In the genomic region with DNA sequence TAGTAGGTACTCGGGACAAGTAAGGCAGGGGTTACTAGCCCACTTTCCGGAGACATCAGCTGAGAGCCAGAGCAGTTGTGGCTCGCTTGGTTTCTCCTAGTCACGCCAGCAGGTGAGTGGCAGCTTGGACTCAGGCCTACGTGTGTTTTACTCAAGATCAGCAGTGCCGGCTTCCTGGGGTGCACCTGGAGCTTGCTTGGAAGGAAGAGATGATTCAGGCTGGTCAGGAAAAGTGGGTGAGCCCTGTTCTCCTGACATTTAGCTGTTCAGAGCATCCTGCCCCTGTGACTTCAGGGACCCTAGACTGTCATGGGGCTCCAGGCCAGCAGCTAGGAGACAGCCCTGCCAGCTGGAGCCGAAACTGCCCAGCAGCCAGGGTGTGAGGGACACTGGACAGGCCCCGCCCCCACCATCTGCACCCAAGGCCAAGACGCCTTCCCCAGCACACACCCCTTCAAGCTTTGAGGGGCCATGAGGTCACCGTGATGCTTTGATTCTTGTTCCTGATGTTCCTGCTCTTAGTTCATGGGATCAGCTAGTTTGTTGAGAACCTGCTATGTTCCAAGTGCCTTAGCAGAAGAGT, we compare ENCODE assay signal across 21 cellular contexts.
DNase-seq lines count a peak whose midpoint lies in the region; ATAC-seq and TF ChIP-seq lines count a peak whose summit lies in the region.
"Had no signal": no experiment of that assay in that cellular context is flagged by ENCODE, and none has a peak within 500 bp of the region (broad histone marks: within the 10 kb centered on the region; RNA-seq: fewer than 3 reads in every experiment).

No MANE protein-coding gene starts in this region.

- TF ChIP-seq POLR2A in IMR-90 (IDR thresholded peaks at IDR 0.05; ENCODE audit: low read depth, low read length): no peak

- no peak overlapping the region for H3K18ac ChIP-seq in IMR-90 (ENCODE audit: low read depth, low read length)
- peak overlapping the region; percentile 30 for H3K18ac ChIP-seq in trophoblast cell (ENCODE audit: low read length)

- DNase-seq in IMR-90 (no peak), caudate nucleus (lab: John Stamatoyannopoulos, UW) (no peak), trophoblast cell (no peak), GM13976 (ENCODE audit: low spot score) (no peak)
- no peak for DNase-seq in activated T-cell treated with anti-CD3 and anti-CD28 coated beads, Interleukin-2, amount 50 U/mL, for 1 hour
- DNase-seq in activated CD4-positive, alpha-beta T cell treated with anti-CD3 and anti-CD28 coated beads, Interleukin-2, amount 50 U/mL, for 1 hour: no peak
- DNase-seq: activated CD4-positive, alpha-beta T cell treated with anti-CD3 and anti-CD28 coated beads, Interleukin-2, amount 10 ng/mL, durations not matched to agents 7 days and 5 days; activated T-cell treated with anti-CD3 and anti-CD28 coated beads for 4 hours; central memory CD4-positive, alpha-beta T cell; effector memory CD4-positive, alpha-beta T cell; GDM1; H9; NCI-H1930; NCI-H748 treated with DMSO at 0.1 percent for 48 hours; nephron progenitor cell; stimulated activated CD4-positive, alpha-beta T cell treated with anti-CD3 and anti-CD28 coated beads, Interleukin-4, amount 100 ng/mL, for 24 hours; T-helper 2 cell had no signal

- POLR2A ChIA-PET in IMR-90 (lab: Charles Lee; ENCODE audit: unreplicated experiment): no interaction called here

- H3K23ac ChIP-seq in IMR-90 (ENCODE audit: low read depth, low read length) (peak overlapping the region; percentile 37; the same call in 1 of the 2 replicates), trophoblast cell (ENCODE audit: low read length) (no peak overlapping the region)

- no peak overlapping the region for H2BK120ac ChIP-seq in IMR-90 (ENCODE audit: low read depth, low read length)
- peak overlapping the region; percentile 16 for H2BK120ac ChIP-seq in trophoblast cell (ENCODE audit: insufficient read depth, low read length, poor library complexity)

- dilution Hi-C loops in IMR-90 (cut with HindIII; ENCODE audit: low sequenced_read_pairs, unreplicated experiment): no loop called here

- H2AFZ ChIP-seq in IMR-90 (replicated peaks; ENCODE audit: low read length, poor library complexity) (peak overlapping the region; percentile 44), trophoblast cell (ENCODE audit: insufficient read depth, low read length, poor library complexity) (no peak overlapping the region)

- H4K5ac ChIP-seq in IMR-90 (ENCODE audit: low read depth, low read length): no peak overlapping the region

- H3K4ac ChIP-seq in IMR-90 (ENCODE audit: low read depth, low read length) (no peak overlapping the region), trophoblast cell (ENCODE audit: low read depth, low read length) (no peak overlapping the region)

- no peak overlapping the region for H2BK20ac ChIP-seq in IMR-90 (ENCODE audit: low read depth, low read length)

- BruUV-seq in IMR-90 (replicated peaks; lab: Mats Ljungman, UMichigan): no TSS peak

- H3K9ac ChIP-seq in IMR-90 (ENCODE audit: low read depth, low read length) (no peak overlapping the region), trophoblast cell (ENCODE audit: low read length) (no peak overlapping the region)

- H4K20me1 ChIP-seq in IMR-90 (ENCODE audit: insufficient read depth, low read length): peaks cover 96% of the 10 kb centered on the region

- in situ Hi-C loops in IMR-90 (cut with MboI; ENCODE audit: low sequenced_read_pairs): no loop called here
- in situ Hi-C loops in GM13976 (cut with MboI; ENCODE audit: low sequenced_read_pairs, unreplicated experiment): no loop called here

- CTCF ChIA-PET in IMR-90 (lab: Yijun Ruan, JAX): interaction anchor here (1.0 kb wide), 1 partner anchor 19 kb away, joined by 3 read pairs; no protein-coding TSS in a partner anchor

- H3K27me3 ChIP-seq in IMR-90 (ENCODE audit: control insufficient read depth, insufficient read depth, low read length) (no peaks in the 10 kb centered on the region), trophoblast cell (ENCODE audit: insufficient read depth, low read length) (no peaks in the 10 kb centered on the region)

- no peak for TF ChIP-seq CTCF in 22Rv1 (IDR thresholded peaks at IDR 0.05)
- no peak for TF ChIP-seq CTCF in IMR-90 (conservative IDR thresholded peaks at IDR 0.05; ENCODE audit: low read depth, low read length)
- TF ChIP-seq CTCF in GM13976 (IDR thresholded peaks at IDR 0.05; ENCODE audit: borderline replicate concordance, control extremely low read depth, extremely low read depth, insufficient read depth, missing control alignments): no peak

- H3K14ac ChIP-seq in IMR-90 (replicated peaks; ENCODE audit: low read depth, low read length) (no peak overlapping the region), trophoblast cell (ENCODE audit: low read length) (peak overlapping the region; percentile 59)

- no peak overlapping the region for H2BK5ac ChIP-seq in IMR-90 (ENCODE audit: low read depth, low read length, poor library complexity, severe bottlenecking)
- peak overlapping the region; percentile 15 for H2BK5ac ChIP-seq in trophoblast cell (ENCODE audit: low read depth, low read length, poor library complexity)

- no peak overlapping the region for H3K4me3 ChIP-seq in IMR-90 (ENCODE audit: insufficient read depth, low read depth, low read length)
- no peak overlapping the region for H3K4me3 ChIP-seq in trophoblast cell (ENCODE audit: low read depth, low read length)
- H3K4me3 ChIP-seq: lung had no signal

- H3K4me1 ChIP-seq in IMR-90 (ENCODE audit: control insufficient read depth, insufficient read depth, low read length) (peaks cover 27% of the 10 kb centered on the region), trophoblast cell (ENCODE audit: control insufficient read depth in 1 of 2, insufficient read depth in 2 of 2, low read length in 2 of 2) (peaks cover 39% of the 10 kb centered on the region in 2 experiments)

- peaks cover 22% of the 10 kb centered on the region for H3K9me1 ChIP-seq in IMR-90 (ENCODE audit: insufficient read depth, low read length)

- H3K36me3 ChIP-seq in IMR-90 (ENCODE audit: control insufficient read depth, insufficient read depth, low read length): no peaks in the 10 kb centered on the region
- peaks cover 0 to 1% of the 10 kb centered on the region in 2 experiments for H3K36me3 ChIP-seq in trophoblast cell (ENCODE audit: control insufficient read depth in 1 of 2, insufficient read depth in 2 of 2, low read length in 2 of 2)

- H3K79me2 ChIP-seq in trophoblast cell (ENCODE audit: control insufficient read depth, insufficient read depth, low read length, poor library complexity): peaks cover 9% of the 10 kb centered on the region

- no peak overlapping the region for H4K8ac ChIP-seq in IMR-90 (ENCODE audit: low read depth in 2 of 2, low read length in 2 of 2)
- no peak overlapping the region for H4K8ac ChIP-seq in trophoblast cell (ENCODE audit: low read depth, low read length)

- H3K79me1 ChIP-seq in IMR-90 (ENCODE audit: low read depth in 1 of 2, low read length in 2 of 2): peaks cover 33 to 72% of the 10 kb centered on the region in 2 experiments
- H3K79me1 ChIP-seq in trophoblast cell (ENCODE audit: low read length): peaks cover 31% of the 10 kb centered on the region

- H4K91ac ChIP-seq in IMR-90 (ENCODE audit: insufficient read depth, low read depth, low read length) (no peak overlapping the region), trophoblast cell (ENCODE audit: low read depth, low read length) (peak overlapping the region; percentile 74)

- peak overlapping the region; percentile 81 for H2BK12ac ChIP-seq in trophoblast cell (ENCODE audit: low read length)

- H4K12ac ChIP-seq in trophoblast cell (ENCODE audit: low read depth, low read length): no peak overlapping the region

- TF ChIP-seq RAD21 in IMR-90 (IDR thresholded peaks at IDR 0.05; ENCODE audit: low read length): no peak

- H2AK5ac ChIP-seq in IMR-90 (ENCODE audit: low read depth, low read length) (no peak overlapping the region; the same call in 1 of the 2 replicates), trophoblast cell (ENCODE audit: low read length) (peak overlapping the region; percentile 87)

- H2BK15ac ChIP-seq in IMR-90 (ENCODE audit: low read depth, low read length): no peak overlapping the region

- H2AK9ac ChIP-seq in IMR-90 (replicated peaks; ENCODE audit: low read depth, low read length, poor library complexity): peak overlapping the region; percentile 44

- peak overlapping the region; percentile 43 for H3K27ac ChIP-seq in 22Rv1
- H3K27ac ChIP-seq in IMR-90 (ENCODE audit: insufficient read depth, low read length): no peak overlapping the region
- peak overlapping the region; percentile 54 for H3K27ac ChIP-seq in caudate nucleus (ENCODE audit: low read depth, low read length)
- H3K27ac ChIP-seq in trophoblast cell (ENCODE audit: low read depth, low read length): no peak overlapping the region

- ATAC-seq in IMR-90 (ENCODE audit: low read depth) (no peak), HG02870 (IDR thresholded peaks at IDR 0.05; ENCODE audit: unreplicated experiment) (no peak)
- ATAC-seq: activated naive CD4-positive, alpha-beta T cell treated with anti-CD3 and anti-CD28 coated beads, Interleukin-2, amount 50 U/mL, for 72 hours had no signal

- intact Hi-C loops in IMR-90 (cut with micrococcal nuclease): no loop called here

- H3K56ac ChIP-seq in IMR-90 (ENCODE audit: extremely low read depth, insufficient read depth, low read length): no peak overlapping the region

- H3K4me2 ChIP-seq in IMR-90 (ENCODE audit: low read depth, low read length): no peak overlapping the region
- H3K4me2 ChIP-seq in trophoblast cell (ENCODE audit: low read length): no peak overlapping the region

- WGBS in IMR-90 (ENCODE audit: extremely low coverage in 2 of 2, insufficient read length in 1 of 2), 2 experiments: 81% methylated on average over 8 of the region's 10 CpGs; no CpG with 5 or more reads in 1 of the 2 experiments
- no CpG with 5 or more reads among the region's 10 CpGs for WGBS in trophoblast cell (ENCODE audit: extremely low coverage, insufficient coverage, insufficient read length)

- 0 out of 2 replicates have a peak, but pooled peaks cover 3% of the 10 kb centered on the region for H3K9me3 ChIP-seq in IMR-90 (ENCODE audit: control insufficient read depth, insufficient read depth, low read length)
- peaks cover 4% of the 10 kb centered on the region for H3K9me3 ChIP-seq in trophoblast cell (ENCODE audit: insufficient read depth, low read depth, low read length)

TF ChIP-seq in IMR-90, 13 proteins besides CTCF, POLR2A, EP300 and RAD21 (continues in another document):
- no peak for TF ChIP-seq RCOR1 (IDR thresholded peaks at IDR 0.05; ENCODE audit: insufficient replicate concordance, low read length)
- TF ChIP-seq RFX5 (IDR thresholded peaks at IDR 0.05; ENCODE audit: low read depth, low read length): no peak
- no peak for TF ChIP-seq NFE2L2 (IDR thresholded peaks at IDR 0.05; ENCODE audit: low read depth, low read length)
- TF ChIP-seq MAFK (IDR thresholded peaks at IDR 0.05; ENCODE audit: low read depth, low read length): no peak

Comparison
In these comparisons a context has a peak if more than half of its experiments do, and no peak if none do; other contexts are left out.
1. H3K27ac ChIP-seq: peak in 22Rv1 (single experiment) and caudate nucleus (single experiment); none in IMR-90 (single experiment) and trophoblast cell (single experiment).